Comparison of ENCODE assay signal across 17 cellular contexts in genomic region chr18:75114231-75114630, GRCh38.
DNase-seq lines count a peak whose midpoint lies in the region.
"Had no signal": no experiment of that assay in that cellular context is flagged by ENCODE, and none has a peak within 500 bp of the region (broad histone marks: within the 10 kb centered on the region; RNA-seq: fewer than 3 reads in every experiment).

No MANE protein-coding gene starts in this region.

- DNase-seq in D341Med (ENCODE audit: low spot score) (peak; percentile 12), MV-4-11 (lab: John Stamatoyannopoulos, UW) (peak; percentile 1), ecto neural progenitor cell (ENCODE audit: low spot score) (peak; percentile 19), posterior vena cava (ENCODE audit: low spot score) (peak; percentile 16), C1 segment of cervical spinal cord (lab: John Stamatoyannopoulos, UW) (no peak), T-helper 1 cell (no peak), SW480 (ENCODE audit: low spot score) (no peak), HuH-7.5 (ENCODE audit: low spot score) (no peak)
- DNase-seq: ACHN; BE2C; Caco-2; CD4-positive, alpha-beta T cell; DMS153; DMS79; GDM1; GM23248; IMR-90 had no signal

- intact Hi-C loops in posterior vena cava (cut with DNase I) = no loop called here

Comparison
In these comparisons a context has a peak if more than half of its experiments do, and no peak if none do; other contexts are left out.
1. DNase-seq: peak in D341Med (single experiment), MV-4-11 (single experiment), ecto neural progenitor cell (single experiment) and posterior vena cava (single experiment); none in C1 segment of cervical spinal cord (0 of 14), T-helper 1 cell (0 of 5), SW480 (single experiment) and HuH-7.5 (single experiment).